Comparison of ENCODE assay signal across 9 cellular contexts in genomic region chr12:15979096-15980091, GRCh38.
DNase-seq lines count a peak whose midpoint lies in the region; TF ChIP-seq lines count a peak whose summit lies in the region.
"Had no signal": no experiment of that assay in that cellular context is flagged by ENCODE, and none has a peak within 500 bp of the region (broad histone marks: within the 10 kb centered on the region; RNA-seq: fewer than 3 reads in every experiment).

No MANE protein-coding gene starts in this region.

- H3K36me3 Mint-ChIP-seq in endothelial cell (ENCODE audit: low read depth, unreplicated experiment) (peaks cover 13% of the 10 kb centered on the region), nephron (ENCODE audit: low read depth) (peaks cover 16% of the 10 kb centered on the region)

- H3K4me3 ChIP-seq in ACC112 (ENCODE audit: low read depth, low read length), result peak overlapping the region; percentile 43; the same call in 1 of the 2 replicates

- H3K27ac Mint-ChIP-seq in endothelial cell (ENCODE audit: unreplicated experiment), result peak overlapping the region; percentile 99
- peak overlapping the region; percentile 85 to 93 (median 89) for H3K27ac Mint-ChIP-seq in nephron
- H3K27ac Mint-ChIP-seq: dendritic cell treated with granulocyte-macrophage colony-stimulating factor and Interleukin-4, amounts not matched to agents 40 ng/mL and 50 ng/mL, for 4 days had no signal

- H3K9me3 Mint-ChIP-seq in endothelial cell (ENCODE audit: unreplicated experiment), result no peaks in the 10 kb centered on the region
- no peaks in the 10 kb centered on the region for H3K9me3 Mint-ChIP-seq in nephron
- H3K9me3 Mint-ChIP-seq: dendritic cell treated with granulocyte-macrophage colony-stimulating factor and Interleukin-4, amounts not matched to agents 40 ng/mL and 50 ng/mL, for 4 days had no signal

- H3K4me1 ChIP-seq in ACC112 (ENCODE audit: control insufficient read depth, insufficient read depth, low read length, unreplicated experiment), result peaks cover 57% of the 10 kb centered on the region

- TF ChIP-seq CTCF in endothelial cell (IDR thresholded peaks at IDR 0.05; ENCODE audit: unreplicated experiment) (peak; percentile 79), nephron (IDR thresholded peaks at IDR 0.05; ENCODE audit: unreplicated experiment in 3 of 3) (peak; percentile 36 to 43 (median 43))

- peaks cover 8% of the 10 kb centered on the region for H3K36me3 ChIP-seq in ACC112 (ENCODE audit: insufficient read depth, low read length)

- no peak for TF ChIP-seq EP300 in Ishikawa (IDR thresholded peaks at IDR 0.05; ENCODE audit: borderline replicate concordance)

- no peaks in the 10 kb centered on the region for H3K27me3 ChIP-seq in ACC112 (ENCODE audit: insufficient read depth, low read length)

- TF ChIP-seq RAD21 in Ishikawa (IDR thresholded peaks at IDR 0.05; ENCODE audit: low read depth), result peak; percentile 45

- H3K27me3 Mint-ChIP-seq in endothelial cell (ENCODE audit: unreplicated experiment) (peaks cover 2% of the 10 kb centered on the region), nephron (ENCODE audit: low read depth) (no peaks in the 10 kb centered on the region)
- H3K27me3 Mint-ChIP-seq: dendritic cell treated with granulocyte-macrophage colony-stimulating factor and Interleukin-4, amounts not matched to agents 40 ng/mL and 50 ng/mL, for 4 days had no signal

- H3K27ac ChIP-seq in ACC112 (ENCODE audit: low read depth, low read length), result peak overlapping the region; percentile 96

- no peaks in the 10 kb centered on the region for H3K79me2 ChIP-seq in ACC112 (ENCODE audit: control insufficient read depth, insufficient read depth, low read length, unreplicated experiment)

- peak overlapping the region; percentile 32 for H3K4me3 Mint-ChIP-seq in endothelial cell (ENCODE audit: unreplicated experiment)
- H3K4me3 Mint-ChIP-seq in nephron, result peak overlapping the region in 1 of 3 experiments; percentile 4
- H3K4me3 Mint-ChIP-seq: dendritic cell treated with granulocyte-macrophage colony-stimulating factor and Interleukin-4, amounts not matched to agents 40 ng/mL and 50 ng/mL, for 4 days had no signal

- DNase-seq in GM19238 (ENCODE audit: insufficient read length, low spot score) (peak; percentile 10), endothelial cell (ENCODE audit: low spot score) (peak; percentile 60), NCI-H1694 treated with DMSO at 0.1 percent for 48 hours (lab: John Stamatoyannopoulos, UW) (no peak), SK-N-DZ (ENCODE audit: low spot score) (no peak), NK-92 (lab: John Stamatoyannopoulos, UW; ENCODE audit: unreplicated experiment) (no peak)

- peaks cover 51% of the 10 kb centered on the region for H3K4me1 Mint-ChIP-seq in endothelial cell (ENCODE audit: unreplicated experiment)
- H3K4me1 Mint-ChIP-seq in nephron, result peaks cover 49% of the 10 kb centered on the region

- H2AFZ ChIP-seq in ACC112 (ENCODE audit: low read length, unreplicated experiment), result peak overlapping the region; percentile 66

TF ChIP-seq in Ishikawa, 13 proteins besides CTCF, POLR2A, EP300 and RAD21:
- TF ChIP-seq CREB1 (IDR thresholded peaks at IDR 0.05; ENCODE audit: low read depth) (no peak), REST (IDR thresholded peaks at IDR 0.05; ENCODE audit: low read depth) (no peak), YY1 (IDR thresholded peaks at IDR 0.05; ENCODE audit: low read depth) (no peak), FOXM1 (IDR thresholded peaks at IDR 0.05; ENCODE audit: borderline replicate concordance, low read depth) (no peak), NFIC (IDR thresholded peaks at IDR 0.05) (no peak; the same call in 1 of the 2 replicates), TCF12 (IDR thresholded peaks at IDR 0.05; ENCODE audit: low read depth) (no peak), USF1 (IDR thresholded peaks at IDR 0.05) (no peak), EGR1 (IDR thresholded peaks at IDR 0.05) (no peak), ZBTB7A (IDR thresholded peaks at IDR 0.05; ENCODE audit: low read depth) (no peak), TAF1 (IDR thresholded peaks at IDR 0.05; ENCODE audit: low read depth) (no peak), TEAD4 (IDR thresholded peaks at IDR 0.05) (no peak), CEBPB (IDR thresholded peaks at IDR 0.05) (no peak)
- TF ChIP-seq, protein P1, sequence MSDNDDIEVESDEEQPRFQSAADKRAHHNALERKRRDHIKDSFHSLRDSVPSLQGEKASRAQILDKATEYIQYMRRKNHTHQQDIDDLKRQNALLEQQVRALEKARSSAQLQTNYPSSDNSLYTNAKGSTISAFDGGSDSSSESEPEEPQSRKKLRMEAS (IDR thresholded peaks at IDR 0.05), result no peak; the same call in 1 of the 2 replicates

Comparison
In these comparisons a context has a peak if more than half of its experiments do, and no peak if none do; other contexts are left out.
1. DNase-seq: peak in GM19238 (single experiment) and endothelial cell (single experiment); none in NCI-H1694 treated with DMSO at 0.1 percent for 48 hours (single experiment), SK-N-DZ (single experiment) and NK-92 (single experiment).